Comparison of ENCODE assay signal across 9 cellular contexts in genomic region chr3:158094235-158094916, GRCh38. TPM values are rescaled to one million over a fixed set of nuclear protein-coding genes. Genes with fewer than 3 reads are reported as not detected.
DNase-seq lines count a peak whose midpoint lies in the region; ATAC-seq, FAIRE-seq and TF ChIP-seq lines count a peak whose summit lies in the region.
"Had no signal": no experiment of that assay in that cellular context is flagged by ENCODE, and none has a peak within 500 bp of the region (broad histone marks: within the 10 kb centered on the region; RNA-seq: fewer than 3 reads in every experiment).

No MANE protein-coding gene starts in this region.

- in situ Hi-C loops in GM13977 (cut with MboI; ENCODE audit: low pct_unique_long_range_greater_than_20kb, low sequenced_read_pairs, unreplicated experiment): no loop called here

- WGBS in mesodermal cell (ENCODE audit: insufficient coverage in 2 of 2), 2 experiments: 5 to 6% methylated on average over 39 to 41 of the region's 58 CpGs
- 13 to 29% (median 28%) methylated on average over 55 to 58 of the region's 58 CpGs for WGBS in small intestine, 3 donors

- H3K36me3 ChIP-seq in mesodermal cell (ENCODE audit: control insufficient read depth, insufficient read depth, low read length) (no peaks in the 10 kb centered on the region), lower lobe of right lung (no peaks in the 10 kb centered on the region), small intestine (ENCODE audit: control insufficient read depth in 2 of 2, insufficient read depth in 2 of 2, low read length in 2 of 2) (no peaks in the 10 kb centered on the region)

- intact Hi-C loops in lower lobe of right lung (cut with DNase I): no loop called here

- peak overlapping the region; percentile 27 for H3K4me3 ChIP-seq in mesodermal cell (ENCODE audit: extremely low read depth, insufficient read depth, low read length, poor library complexity, severe bottlenecking)
- H3K4me3 ChIP-seq in lower lobe of right lung: no peak overlapping the region
- no peak overlapping the region for H3K4me3 ChIP-seq in small intestine (ENCODE audit: low read depth in 1 of 2, low read length in 2 of 2)

- H3K9me3 ChIP-seq in mesodermal cell (ENCODE audit: control insufficient read depth, low read length) (no peaks in the 10 kb centered on the region), lower lobe of right lung (no peaks in the 10 kb centered on the region), small intestine (ENCODE audit: control insufficient read depth, low read depth) (no peaks in the 10 kb centered on the region)

- FAIRE-seq in small intestine (lab: Jason Lieb, UNC): no peak

- no peak overlapping the region for H3K27ac ChIP-seq in mesodermal cell (ENCODE audit: low read depth, low read length, severe bottlenecking)
- H3K27ac ChIP-seq in lower lobe of right lung: no peak overlapping the region
- H3K27ac ChIP-seq in small intestine (ENCODE audit: low read depth in 1 of 2, low read length in 1 of 2): no peak overlapping the region

- no peaks in the 10 kb centered on the region for H3K4me1 ChIP-seq in mesodermal cell (ENCODE audit: control insufficient read depth, insufficient read depth, low read length, poor library complexity, severe bottlenecking)
- peaks cover 15% of the 10 kb centered on the region for H3K4me1 ChIP-seq in lower lobe of right lung
- no peaks in the 10 kb centered on the region for H3K4me1 ChIP-seq in small intestine (ENCODE audit: control insufficient read depth in 2 of 2, insufficient read depth in 1 of 2, low read depth in 1 of 2, low read length in 1 of 2)

- ATAC-seq in GM21576 (IDR thresholded peaks at IDR 0.05; ENCODE audit: unreplicated experiment) (peak; percentile 50), HG03521 (IDR thresholded peaks at IDR 0.05; ENCODE audit: unreplicated experiment) (peak; percentile 31), lower lobe of right lung (no peak), HG03469 (IDR thresholded peaks at IDR 0.05; ENCODE audit: unreplicated experiment) (no peak)

- H3K27me3 ChIP-seq in lower lobe of right lung (ENCODE audit: low read depth): peaks cover 87% of the 10 kb centered on the region
- peaks cover 3 to 42% of the 10 kb centered on the region in 2 donors for H3K27me3 ChIP-seq in small intestine (ENCODE audit: control insufficient read depth in 2 of 2, insufficient read depth in 2 of 2, low read length in 2 of 2)

- DNase-seq in GM13977 (ENCODE audit: low spot score) (peak; percentile 70), lower lobe of right lung (no peak), small intestine (no peak), mesenteric fat pad (ENCODE audit: low spot score) (no peak)

- peak; percentile 51 for TF ChIP-seq CTCF in GM13977 (IDR thresholded peaks at IDR 0.05; ENCODE audit: extremely low read depth, insufficient read depth, missing control alignments)
- TF ChIP-seq CTCF in lower lobe of right lung (IDR thresholded peaks at IDR 0.05): no peak

RNA-seq across cellular contexts. Expression of gene SHOX2, which starts 11.8 kb away (rescaled TPM):
- polyA plus RNA-seq in mesodermal cell (2013, experiment 1 of 2): 0.29 TPM
- polyA plus RNA-seq in mesodermal cell (2013, experiment 2 of 2): 0.30 TPM
- total RNA-seq in lower lobe of right lung (0.38 TPM), mesenteric fat pad (0.35 TPM)
- under 1 TPM in 1 of 3 donors, not detected in 2; 0.03 TPM for polyA plus RNA-seq in small intestine
- total RNA-seq: glomerular endothelial cell had no signal

RNA-seq across cellular contexts. Expression of gene RSRC1, which starts 15.5 kb away (rescaled TPM):
- 34.4 TPM for polyA plus RNA-seq in mesodermal cell (2013, experiment 1 of 2)
- polyA plus RNA-seq in mesodermal cell (2013, experiment 2 of 2): 33.9 TPM
- total RNA-seq in lower lobe of right lung (29.8 TPM), mesenteric fat pad (28.8 TPM)
- polyA plus RNA-seq in small intestine: 10 to 100 TPM in 1 of 3 donors, 1 to 10 TPM in 2; 9.4 to 13.4 (median 9.7) TPM

Comparison
In these comparisons a context has a peak if more than half of its experiments do, and no peak if none do; other contexts are left out.
1. ATAC-seq: peak in GM21576 (single experiment) and HG03521 (single experiment); none in lower lobe of right lung (0 of 2) and HG03469 (single experiment).